Comparison of ENCODE assay signal across 6 cellular contexts in genomic region chr11:65613091-65613928, GRCh38. TPM values are rescaled to one million over a fixed set of nuclear protein-coding genes. Genes with fewer than 3 reads are reported as not detected.
DNase-seq lines count a peak whose midpoint lies in the region; ATAC-seq and TF ChIP-seq lines count a peak whose summit lies in the region.

No MANE protein-coding gene starts in this region.

- H3K9ac ChIP-seq in mammary epithelial cell (ENCODE audit: insufficient read depth, low read length): peak overlapping the region; percentile 96

- H3K9me3 ChIP-seq in KOPT-K1 (ENCODE audit: insufficient read depth, low read length, poor library complexity, severe bottlenecking) (no peaks in the 10 kb centered on the region), mammary epithelial cell (replicated peaks; ENCODE audit: insufficient read depth, low read length) (no peaks in the 10 kb centered on the region)

- BruUV-seq in mammary epithelial cell (replicated peaks; lab: Mats Ljungman, UMichigan): no TSS peak

- H3K4me1 ChIP-seq in mammary epithelial cell (ENCODE audit: insufficient read depth, low read length): peaks cover 30% of the 10 kb centered on the region

- peaks cover 52% of the 10 kb centered on the region for H3K4me1 Mint-ChIP-seq in neural crest cell

- no peaks in the 10 kb centered on the region for H3K9me3 Mint-ChIP-seq in neural crest cell

- peak overlapping the region; percentile 56 to 81 (median 69) for H3K4me3 ChIP-seq in mammary epithelial cell (replicated peaks in 1 of 3; ENCODE audit: insufficient read depth in 1 of 3, low read depth in 2 of 3, low read length in 3 of 3)

- 7% methylated on average over 20 of the region's 43 CpGs for WGBS in mammary epithelial cell (ENCODE audit: low coverage, missing lambda C conversion rate)

- peak overlapping the region; percentile 69 for H2AFZ ChIP-seq in mammary epithelial cell (ENCODE audit: low read depth, low read length)

- DNase-seq in mammary epithelial cell (peak; percentile 9), neural crest cell (ENCODE audit: low read depth, low spot score) (no peak), NCI-H1694 (lab: John Stamatoyannopoulos, UW) (no peak), NCI-H446 (lab: John Stamatoyannopoulos, UW) (no peak)

- H3K36me3 ChIP-seq in KOPT-K1 (ENCODE audit: insufficient read depth, low read length) (peaks cover 59% of the 10 kb centered on the region), mammary epithelial cell (ENCODE audit: insufficient read depth, low read length) (peaks cover 12% of the 10 kb centered on the region)

- H3K4me3 Mint-ChIP-seq in neural crest cell: peak overlapping the region; percentile 87

- intact Hi-C loops in mammary epithelial cell (cut with micrococcal nuclease): no loop called here

- H3K4me2 ChIP-seq in mammary epithelial cell (ENCODE audit: insufficient read depth, low read depth, low read length): peak overlapping the region; percentile 99

- CTCF ChIA-PET in mammary epithelial cell (lab: Charles Lee; ENCODE audit: low non-redundant PET): interaction anchor here (0.5 to 1.5 kb wide), 5 partner anchors 41 to 698 kb away, joined by 3 to 7 read pairs (median 3); partner anchors contain the start of genes FAM89B and ZNRD2

- H3K36me3 Mint-ChIP-seq in neural crest cell (ENCODE audit: low read depth): no peaks in the 10 kb centered on the region

- no peaks in the 10 kb centered on the region for H3K27me3 ChIP-seq in mammary epithelial cell (ENCODE audit: insufficient read depth, low read length)

- dilution Hi-C loops in mammary epithelial cell (cut with HindIII; ENCODE audit: low sequenced_read_pairs): no loop called here

- peaks cover 86% of the 10 kb centered on the region for H3K79me2 ChIP-seq in mammary epithelial cell (ENCODE audit: insufficient read depth, low read length)

- ATAC-seq in HG03442 (IDR thresholded peaks at IDR 0.05; ENCODE audit: unreplicated experiment): no peak

- no peak for TF ChIP-seq CTCF in mammary epithelial cell (conservative IDR thresholded peaks at IDR 0.05 in 1 of 2, IDR thresholded peaks at IDR 0.05 in 1 of 2; ENCODE audit: extremely low read depth in 1 of 2, insufficient read depth in 1 of 2, low read depth in 1 of 2, low read length in 2 of 2)
- TF ChIP-seq CTCF in neural crest cell (conservative IDR thresholded peaks at IDR 0.05): no peak

- no peaks in the 10 kb centered on the region for H3K27me3 Mint-ChIP-seq in neural crest cell (ENCODE audit: low read depth)

- no peaks in the 10 kb centered on the region for H4K20me1 ChIP-seq in mammary epithelial cell (ENCODE audit: insufficient read depth, low read length)

- no peak overlapping the region for H3K27ac Mint-ChIP-seq in neural crest cell (ENCODE audit: unreplicated experiment)

- in situ Hi-C loops in mammary epithelial cell (cut with MboI; ENCODE audit: low sequenced_read_pairs in 2 of 2): no loop called here

- H3K27ac ChIP-seq in KOPT-K1 (ENCODE audit: low read depth, low read length, poor library complexity, severe bottlenecking): peak overlapping the region; percentile 90
- peak overlapping the region; percentile 91 for H3K27ac ChIP-seq in mammary epithelial cell (ENCODE audit: insufficient read depth, low read depth, low read length)

RNA-seq across cellular contexts. Expression of gene MAP3K11, which starts 0.7 kb away (rescaled TPM):
- total RNA-seq in mammary epithelial cell (10 to 100 TPM; 29.2 to 52.8 TPM), neural crest cell (88.3 and 94.0 TPM in 2 replicates)
- polyA plus RNA-seq in mammary epithelial cell: 22.6 TPM
- 46.9 TPM for polyA minus RNA-seq in mammary epithelial cell

RNA-seq across cellular contexts. Expression of gene PCNX3, which starts 2.3 kb away (rescaled TPM):
- total RNA-seq in mammary epithelial cell (10 to 100 TPM; 29.7 to 46.8 TPM), neural crest cell (58.2 and 58.9 TPM in 2 replicates)
- 24.6 TPM for polyA plus RNA-seq in mammary epithelial cell
- polyA minus RNA-seq in mammary epithelial cell: 53.5 TPM

RNA-seq across cellular contexts. Expression of gene KCNK7, which starts 17.7 kb away (rescaled TPM):
- total RNA-seq in mammary epithelial cell (under 1 TPM; 0.17 to 0.24 TPM), neural crest cell (1.0 and 1.1 TPM in 2 replicates)
- polyA plus RNA-seq in mammary epithelial cell: 0.20 TPM
- 0.57 TPM for polyA minus RNA-seq in mammary epithelial cell

RNA-seq across cellular contexts. Expression of gene SIPA1, which starts 24.6 kb away (rescaled TPM):
- 10 to 100 TPM; 13.2 to 16.1 TPM for total RNA-seq in mammary epithelial cell
- polyA plus RNA-seq in mammary epithelial cell: 7.5 TPM
- 18.7 TPM for polyA minus RNA-seq in mammary epithelial cell
- total RNA-seq in neural crest cell: 17.5 and 23.6 TPM in 2 replicates

RNA-seq across cellular contexts. Expression of gene EHBP1L1, which starts 37.5 kb away (rescaled TPM):
- total RNA-seq in mammary epithelial cell (10 to 100 TPM; 17.5 to 47.5 TPM), neural crest cell (13.6 and 15.3 TPM in 2 replicates)
- 17.7 TPM for polyA plus RNA-seq in mammary epithelial cell
- polyA minus RNA-seq in mammary epithelial cell: 14.2 TPM
